Comparison of ENCODE assay signal across 8 cellular contexts in genomic region chr16:1308977-1309885, GRCh38. TPM values are rescaled to one million over a fixed set of nuclear protein-coding genes. Genes with fewer than 3 reads are reported as not detected.
DNase-seq lines count a peak whose midpoint lies in the region; ATAC-seq and TF ChIP-seq lines count a peak whose summit lies in the region.

Gene UBE2I, plus strand, starts transcription at chr16:1309636. Its CDS starts 4,395 bp downstream, at chr16:1314031.

- peak within 1 kb of the TSS; percentile 93 to 97 for H3K27ac ChIP-seq in mucosa of rectum (ENCODE audit: low read depth in 2 of 2, low read length in 2 of 2)

- no peaks in the 10 kb centered on the region for H3K27me3 ChIP-seq in mucosa of rectum (ENCODE audit: control insufficient read depth in 2 of 2, insufficient read depth in 2 of 2, low read length in 2 of 2)

- peak; percentile 96 for DNase-seq in DMS153 treated with DMSO at 0.1 percent for 48 hours (lab: John Stamatoyannopoulos, UW; ENCODE audit: unreplicated experiment)
- DNase-seq in KG1 (lab: John Stamatoyannopoulos, UW) = peak; percentile 96
- peak; percentile 100 for DNase-seq in activated T-cell treated with anti-CD3 and anti-CD28 coated beads, Interleukin-2, amount 50 U/mL, for 24 hours
- peak; percentile 99 for DNase-seq in erythroblast (lab: John Stamatoyannopoulos, UW)
- DNase-seq in stimulated activated CD8-positive, alpha-beta memory T cell treated with anti-CD3 and anti-CD28 coated beads, Interleukin-4, amount 100 ng/mL, for 4 hours (ENCODE audit: low read depth in 2 of 2, low spot score in 1 of 2) = peak; percentile 93 to 98

- H3K27ac Mint-ChIP-seq in activated T-cell treated with anti-CD3 and anti-CD28 coated beads, Interleukin-2, amount 50 U/mL, for 24 hours = peak within 1 kb of the TSS; percentile 100

- H3K4me1 Mint-ChIP-seq in activated T-cell treated with anti-CD3 and anti-CD28 coated beads, Interleukin-2, amount 50 U/mL, for 24 hours (ENCODE audit: low read depth) = peaks cover 43% of the 10 kb centered on the region

- peaks cover 23 to 27% of the 10 kb centered on the region in 2 donors for H3K4me1 ChIP-seq in mucosa of rectum (ENCODE audit: control insufficient read depth in 2 of 2, insufficient read depth in 2 of 2, low read length in 2 of 2)

- peaks cover 2 to 12% of the 10 kb centered on the region in 2 donors for H3K36me3 ChIP-seq in mucosa of rectum (ENCODE audit: control insufficient read depth in 2 of 2, insufficient read depth in 2 of 2, low read length in 2 of 2)

- peak within 1 kb of the TSS; percentile 69 to 91 for H3K4me3 ChIP-seq in mucosa of rectum (ENCODE audit: low read length in 2 of 2)

- ATAC-seq in GM21717 (IDR thresholded peaks at IDR 0.05; ENCODE audit: unreplicated experiment) = peak; percentile 52

- no peak for TF ChIP-seq POLR2A in erythroblast (IDR thresholded peaks at IDR 0.05; ENCODE audit: low read length)

- peak within 1 kb of the TSS; percentile 92 for H3K4me3 Mint-ChIP-seq in activated T-cell treated with anti-CD3 and anti-CD28 coated beads, Interleukin-2, amount 50 U/mL, for 24 hours

- H3K9ac ChIP-seq in mucosa of rectum (ENCODE audit: low read depth in 1 of 2, low read length in 2 of 2) = peak within 1 kb of the TSS; percentile 88 to 99

- H3K9me3 Mint-ChIP-seq in activated T-cell treated with anti-CD3 and anti-CD28 coated beads, Interleukin-2, amount 50 U/mL, for 24 hours = no peaks in the 10 kb centered on the region

- peaks cover 39% of the 10 kb centered on the region for H3K36me3 Mint-ChIP-seq in activated T-cell treated with anti-CD3 and anti-CD28 coated beads, Interleukin-2, amount 50 U/mL, for 24 hours (ENCODE audit: low read depth)

- H3K27me3 Mint-ChIP-seq in activated T-cell treated with anti-CD3 and anti-CD28 coated beads, Interleukin-2, amount 50 U/mL, for 24 hours = no peaks in the 10 kb centered on the region

- H3K9me3 ChIP-seq in mucosa of rectum (ENCODE audit: control insufficient read depth in 2 of 2, low read length in 2 of 2) = no peaks in the 10 kb centered on the region

TF ChIP-seq in PFSK-1, 5 proteins besides CTCF, POLR2A, EP300 and RAD21:
- peak; percentile 71 for TF ChIP-seq POLR2AphosphoS5 (IDR thresholded peaks at IDR 0.05; ENCODE audit: low read depth, low read length)
- TF ChIP-seq SIN3A (IDR thresholded peaks at IDR 0.05; ENCODE audit: borderline replicate concordance, insufficient read depth, low read length) = no peak
TF ChIP-seq in PFSK-1: peak in this region for 1.

RNA-seq across cellular contexts. Expression of gene UBE2I, which starts in this region (rescaled TPM):
- 203 TPM for polyA plus RNA-seq in PFSK-1 (2012; ENCODE audit: insufficient read length, low read depth)

Comparison
In these comparisons a context has a peak if more than half of its experiments do, and no peak if none do; other contexts are left out.
1. Peak in every context shown above with its lines: DNase-seq, ATAC-seq, H3K4me3 ChIP-seq and H3K27ac ChIP-seq.